ENCODE assay signal across 20 cellular contexts in genomic region chr10:124665091-124665490, GRCh38.
DNase-seq lines count a peak whose midpoint lies in the region; ATAC-seq and TF ChIP-seq lines count a peak whose summit lies in the region.
"Had no signal": no experiment of that assay in that cellular context is flagged by ENCODE, and none has a peak within 500 bp of the region (broad histone marks: within the 10 kb centered on the region; RNA-seq: fewer than 3 reads in every experiment).

No MANE protein-coding gene starts in this region.

- H3K4me2 ChIP-seq in BLaER1: 0 out of 2 replicates have a peak overlapping the region, but pooled peaks have one; percentile 19
- H3K4me2 ChIP-seq: hepatocyte, smooth muscle cell had no signal

- H3K27ac ChIP-seq in BLaER1: 0 out of 2 replicates have a peak overlapping the region, but pooled peaks have one; percentile 3
- no peak overlapping the region for H3K27ac ChIP-seq in CD4-positive, alpha-beta memory T cell (ENCODE audit: low read depth, low read length)
- H3K27ac ChIP-seq: C4-2B, tibial artery had no signal

- peak overlapping the region; percentile 30 to 90 (median 61) for H3K27ac Mint-ChIP-seq in CD4-positive, alpha-beta memory T cell
- peak overlapping the region; percentile 34 for H3K27ac Mint-ChIP-seq in activated T-helper 17 cell treated with anti-CD3 and anti-CD28 coated beads, Interleukin-2, amount 50 U/mL, for 72 hours
- H3K27ac Mint-ChIP-seq in memory B cell (peak overlapping the region; percentile 83), chondrocyte (ENCODE audit: unreplicated experiment) (no peak overlapping the region)
- H3K27ac Mint-ChIP-seq: activated CD8-positive, alpha-beta memory T cell treated with anti-CD3 and anti-CD28 coated beads, Interleukin-2, amount 10 ng/mL, durations not matched to agents 7 days and 5 days; stimulated activated naive CD8-positive, alpha-beta T cell treated with anti-CD3 and anti-CD28 coated beads, Interleukin-15, amount 100 ng/mL, for 72 hours had no signal

- peaks cover 97% of the 10 kb centered on the region for H4K20me1 ChIP-seq in BLaER1

- H3K9me3 Mint-ChIP-seq in CD4-positive, alpha-beta memory T cell: no peaks in the 10 kb centered on the region
- no peaks in the 10 kb centered on the region for H3K9me3 Mint-ChIP-seq in activated T-helper 17 cell treated with anti-CD3 and anti-CD28 coated beads, Interleukin-2, amount 50 U/mL, for 72 hours
- H3K9me3 Mint-ChIP-seq in memory B cell: no peaks in the 10 kb centered on the region
- no peaks in the 10 kb centered on the region for H3K9me3 Mint-ChIP-seq in chondrocyte (ENCODE audit: low read depth)
- H3K9me3 Mint-ChIP-seq: activated T-cell treated with anti-CD3 and anti-CD28 coated beads, Interleukin-2, amount 50 U/mL, for 4 hours; stimulated activated naive CD8-positive, alpha-beta T cell treated with anti-CD3 and anti-CD28 coated beads, Interleukin-15, amount 100 ng/mL, for 72 hours had no signal

- no peaks in the 10 kb centered on the region for H3K9me3 ChIP-seq in BLaER1
- H3K9me3 ChIP-seq in CD4-positive, alpha-beta memory T cell (ENCODE audit: control insufficient read depth in 1 of 2, low read length in 2 of 2): no peaks in the 10 kb centered on the region
- H3K9me3 ChIP-seq: SJSA1, tibial artery had no signal

- H3K4me1 ChIP-seq in BLaER1: peaks cover 52% of the 10 kb centered on the region
- peaks cover 93% of the 10 kb centered on the region for H3K4me1 ChIP-seq in CD4-positive, alpha-beta memory T cell (ENCODE audit: insufficient read depth, low read length)

- peaks cover 40 to 96% (median 58%) of the 10 kb centered on the region in 4 donors for H3K4me1 Mint-ChIP-seq in CD4-positive, alpha-beta memory T cell
- H3K4me1 Mint-ChIP-seq in activated T-helper 17 cell treated with anti-CD3 and anti-CD28 coated beads, Interleukin-2, amount 50 U/mL, for 72 hours: peaks cover 31% of the 10 kb centered on the region
- H3K4me1 Mint-ChIP-seq in memory B cell (peaks cover 26% of the 10 kb centered on the region), chondrocyte (ENCODE audit: low read depth) (peaks cover 11% of the 10 kb centered on the region)

- intact Hi-C loops in CD4-positive, alpha-beta memory T cell (cut with micrococcal nuclease): no loop called here

- H3K27me3 Mint-ChIP-seq in CD4-positive, alpha-beta memory T cell: no peaks in the 10 kb centered on the region
- no peaks in the 10 kb centered on the region for H3K27me3 Mint-ChIP-seq in activated T-helper 17 cell treated with anti-CD3 and anti-CD28 coated beads, Interleukin-2, amount 50 U/mL, for 72 hours
- H3K27me3 Mint-ChIP-seq in memory B cell (no peaks in the 10 kb centered on the region), chondrocyte (ENCODE audit: low read depth) (no peaks in the 10 kb centered on the region)
- H3K27me3 Mint-ChIP-seq: activated CD8-positive, alpha-beta memory T cell treated with anti-CD3 and anti-CD28 coated beads, Interleukin-2, amount 10 ng/mL, durations not matched to agents 7 days and 5 days; stimulated activated naive CD8-positive, alpha-beta T cell treated with anti-CD3 and anti-CD28 coated beads, Interleukin-15, amount 100 ng/mL, for 72 hours had no signal

- peaks cover 10 to 24% of the 10 kb centered on the region in 2 donors for H3K36me3 Mint-ChIP-seq in CD4-positive, alpha-beta memory T cell
- H3K36me3 Mint-ChIP-seq in activated T-helper 17 cell treated with anti-CD3 and anti-CD28 coated beads, Interleukin-2, amount 50 U/mL, for 72 hours (ENCODE audit: low read depth): peaks cover 10% of the 10 kb centered on the region
- H3K36me3 Mint-ChIP-seq in memory B cell (peaks cover 12% of the 10 kb centered on the region), chondrocyte (ENCODE audit: low read depth) (no peaks in the 10 kb centered on the region)

- TF ChIP-seq CTCF in chondrocyte (IDR thresholded peaks at IDR 0.05): no peak

- no peak for ATAC-seq in activated T-helper 17 cell treated with anti-CD3 and anti-CD28 coated beads, Interleukin-2, amount 50 U/mL, for 72 hours (replicated peaks)
- no peak for ATAC-seq in memory B cell (ENCODE audit: low read depth)
- ATAC-seq: activated CD8-positive, alpha-beta memory T cell treated with anti-CD3 and anti-CD28 coated beads, Interleukin-2, amount 10 ng/mL, durations not matched to agents 7 days and 5 days; activated T-cell treated with anti-CD3 and anti-CD28 coated beads, Interleukin-2, amount 50 U/mL, for 4 hours; K562; stimulated activated naive CD8-positive, alpha-beta T cell treated with anti-CD3 and anti-CD28 coated beads, Interleukin-15, amount 100 ng/mL, for 72 hours had no signal

- H3K4me3 ChIP-seq in BLaER1: no peak overlapping the region
- no peak overlapping the region for H3K4me3 ChIP-seq in CD4-positive, alpha-beta memory T cell (ENCODE audit: low read length in 2 of 2)
- H3K4me3 ChIP-seq: hepatocyte, K562, SJSA1, smooth muscle cell, tibial artery had no signal

- DNase-seq in CD4-positive, alpha-beta memory T cell: no peak
- DNase-seq in memory B cell (ENCODE audit: low spot score in 2 of 2): no peak
- DNase-seq in hippocampal formation (lab: John Stamatoyannopoulos, UW): no peak
- DNase-seq in chondrocyte (ENCODE audit: low spot score): no peak
- no peak for DNase-seq in SHP77 (lab: John Stamatoyannopoulos, UW)
- DNase-seq: activated CD4-positive, alpha-beta T cell treated with anti-CD3 and anti-CD28 coated beads, Interleukin-2, amount 50 U/mL, for 1 hour; activated CD4-positive, CD25-positive, alpha-beta regulatory T cell; activated CD8-positive, alpha-beta memory T cell treated with anti-CD3 and anti-CD28 coated beads, Interleukin-2, amount 10 ng/mL, durations not matched to agents 7 days and 5 days; activated T-cell treated with anti-CD3 and anti-CD28 coated beads, Interleukin-2, amount 50 U/mL, for 4 hours; NCI-H1048; NCI-H82; stimulated activated naive CD8-positive, alpha-beta T cell treated with anti-CD3 and anti-CD28 coated beads, Interleukin-15, amount 100 ng/mL, for 72 hours; tibial artery had no signal

- H3K9ac ChIP-seq in BLaER1: no peak overlapping the region

- H3K4me3 Mint-ChIP-seq in CD4-positive, alpha-beta memory T cell: peak overlapping the region in 2 of 8 donors; percentile 39 to 47
- no peak overlapping the region for H3K4me3 Mint-ChIP-seq in activated T-helper 17 cell treated with anti-CD3 and anti-CD28 coated beads, Interleukin-2, amount 50 U/mL, for 72 hours
- H3K4me3 Mint-ChIP-seq in memory B cell (no peak overlapping the region), chondrocyte (ENCODE audit: unreplicated experiment) (no peak overlapping the region)
- H3K4me3 Mint-ChIP-seq: activated CD8-positive, alpha-beta memory T cell treated with anti-CD3 and anti-CD28 coated beads, Interleukin-2, amount 10 ng/mL, durations not matched to agents 7 days and 5 days; activated T-cell treated with anti-CD3 and anti-CD28 coated beads, Interleukin-2, amount 50 U/mL, for 4 hours; stimulated activated naive CD8-positive, alpha-beta T cell treated with anti-CD3 and anti-CD28 coated beads, Interleukin-15, amount 100 ng/mL, for 72 hours had no signal

- peaks cover 94% of the 10 kb centered on the region for H3K36me3 ChIP-seq in BLaER1
- peaks cover 17% of the 10 kb centered on the region for H3K36me3 ChIP-seq in CD4-positive, alpha-beta memory T cell (ENCODE audit: insufficient read depth, low read length)
- H3K36me3 ChIP-seq: SJSA1, tibial artery had no signal

- POLR2A ChIA-PET in CD4-positive, alpha-beta memory T cell (lab: Charles Lee; ENCODE audit: partially characterized antibody): interaction anchor here (1.0 to 25.7 kb wide), 7 partner anchors 9 to 76 kb away, joined by 3 to 439 read pairs (median 4); no protein-coding TSS in a partner anchor

- CTCF ChIA-PET in CD4-positive, alpha-beta memory T cell (lab: Charles Lee; ENCODE audit: partially characterized antibody): interaction anchor here (0.6 to 10.8 kb wide), 4 partner anchors 10 to 77 kb away, joined by 4 to 87 read pairs (median 14); no protein-coding TSS in a partner anchor

- no peaks in the 10 kb centered on the region for H3K27me3 ChIP-seq in BLaER1
- no peaks in the 10 kb centered on the region for H3K27me3 ChIP-seq in CD4-positive, alpha-beta memory T cell (ENCODE audit: insufficient read depth, low read length)
- H3K27me3 ChIP-seq: hepatocyte, SJSA1, tibial artery had no signal
